Comparison of ENCODE assay signal across 9 cellular contexts in genomic region chr12:6425588-6426531, GRCh38. TPM values are rescaled to one million over a fixed set of nuclear protein-coding genes. Genes with fewer than 3 reads are reported as not detected.
DNase-seq lines count a peak whose midpoint lies in the region; TF ChIP-seq lines count a peak whose summit lies in the region.
"Had no signal": no experiment of that assay in that cellular context is flagged by ENCODE, and none has a peak within 500 bp of the region (broad histone marks: within the 10 kb centered on the region; RNA-seq: fewer than 3 reads in every experiment).

No MANE protein-coding gene starts in this region.

- H3K36me3 ChIP-seq in OCI-LY3 (replicated peaks; ENCODE audit: low read depth, low read length): no peaks in the 10 kb centered on the region
- no peaks in the 10 kb centered on the region for H3K36me3 ChIP-seq in spleen

- no peak for TF ChIP-seq POLR2A in spleen (IDR thresholded peaks at IDR 0.05)

- no peaks in the 10 kb centered on the region for H3K79me2 ChIP-seq in OCI-LY3 (ENCODE audit: low read length)

- no peaks in the 10 kb centered on the region for H4K20me1 ChIP-seq in OCI-LY3 (ENCODE audit: insufficient read depth, low read length)

- H3K27me3 ChIP-seq in OCI-LY3 (ENCODE audit: low read depth, low read length): no peaks in the 10 kb centered on the region
- no peaks in the 10 kb centered on the region for H3K27me3 ChIP-seq in spleen (replicated peaks in 1 of 7)

- intact Hi-C loops in spleen (cut with DNase I; ENCODE audit: low total_unique reads): loop anchor here (5.0 kb wide), 1 partner anchor 36 kb away; no protein-coding TSS in a partner anchor

- no peak overlapping the region for H3K27ac ChIP-seq in OCI-LY3 (ENCODE audit: low read length)
- H3K27ac ChIP-seq in spleen: peak overlapping the region; percentile 49 to 88 (median 82)

- H3K4me3 ChIP-seq in OCI-LY3 (ENCODE audit: low read length) (no peak overlapping the region), spleen (peak overlapping the region in 1 of 8 donors; percentile 45)

- H2AFZ ChIP-seq in OCI-LY3 (ENCODE audit: low read depth, low read length): no peak overlapping the region

- H3K4me1 ChIP-seq in OCI-LY3 (ENCODE audit: low read length): peaks cover 20% of the 10 kb centered on the region
- H3K4me1 ChIP-seq in spleen: peaks cover 14 to 74% (median 50%) of the 10 kb centered on the region in 6 donors

- no peak for TF ChIP-seq CTCF in OCI-LY3 (IDR thresholded peaks at IDR 0.05; ENCODE audit: low read depth, low read length)
- no peak for TF ChIP-seq CTCF in spleen (IDR thresholded peaks at IDR 0.05 in 8 of 11, conservative IDR thresholded peaks at IDR 0.05 in 3 of 11)

- H3K9ac ChIP-seq in OCI-LY3 (ENCODE audit: low read length): no peak overlapping the region

- H3K9me3 ChIP-seq in OCI-LY3 (ENCODE audit: insufficient read depth, low read length): no peaks in the 10 kb centered on the region
- no peaks in the 10 kb centered on the region for H3K9me3 ChIP-seq in spleen

- peak overlapping the region; percentile 5; the same call in 1 of the 2 replicates for H3K4me2 ChIP-seq in OCI-LY3 (ENCODE audit: low read length)

- peak; percentile 57 for DNase-seq in activated CD4-positive, alpha-beta T cell treated with anti-CD3 and anti-CD28 coated beads for 48 hours
- DNase-seq in activated CD4-positive, alpha-beta T cell treated with anti-CD3 and anti-CD28 coated beads for 4 hours: no peak
- DNase-seq in dermis blood vessel endothelial cell: peak; percentile 12
- DNase-seq in spleen: peak; percentile 85
- DNase-seq in DMS 273 treated with DMSO at 0.1 percent for 48 hours (lab: John Stamatoyannopoulos, UW): no peak
- DNase-seq in inferior parietal cortex (ENCODE audit: extremely low spot score): no peak
- DNase-seq in COLO829 (ENCODE audit: low spot score): no peak
- DNase-seq: NCI-H1092 had no signal

- WGBS in spleen, 5 donors: 68 to 73% (median 70%) methylated on average over 23 of the region's 23 CpGs

RNA-seq across cellular contexts. Expression of gene CD27, which starts 18.9 kb away (rescaled TPM):
- total RNA-seq in dermis blood vessel endothelial cell: not detected in 2 replicates
- total RNA-seq in spleen: 10 to 100 TPM; 49.2 to 97.2 (median 59.2) TPM
- polyA plus RNA-seq in spleen: 100 to 1,000 TPM; 128 to 193 (median 178) TPM

RNA-seq across cellular contexts. Expression of gene TAPBPL, which starts 26.0 kb away (rescaled TPM):
- total RNA-seq in dermis blood vessel endothelial cell (23.0 and 26.1 TPM in 2 replicates), spleen (10 to 100 TPM; 35.6 to 50.1 (median 42.0) TPM)
- polyA plus RNA-seq in spleen: 10 to 100 TPM; 15.0 to 17.1 (median 15.9) TPM

RNA-seq across cellular contexts. Expression of gene LTBR, which starts 41.9 kb away (rescaled TPM):
- total RNA-seq in dermis blood vessel endothelial cell: 46.4 and 74.0 TPM in 2 replicates
- 100 to 1,000 TPM in 3 of 7 donors, 10 to 100 TPM in 4; 49.0 to 155 (median 87.8) TPM for total RNA-seq in spleen
- polyA plus RNA-seq in spleen: 10 to 100 TPM; 14.4 to 29.2 (median 15.7) TPM

RNA-seq across cellular contexts. Expression of gene VAMP1, which starts 44.6 kb away (rescaled TPM):
- 0.51 and 4.1 TPM in 2 replicates for total RNA-seq in dermis blood vessel endothelial cell
- 10 to 100 TPM; 18.5 to 32.5 (median 24.2) TPM for total RNA-seq in spleen
- polyA plus RNA-seq in spleen: 10 to 100 TPM; 11.0 to 20.7 (median 17.9) TPM

RNA-seq across cellular contexts. Expression of gene SCNN1A, which starts 50.5 kb away (rescaled TPM):
- total RNA-seq in dermis blood vessel endothelial cell (1.5 and 7.1 TPM in 2 replicates), spleen (1 to 10 TPM in 6 of 7 donors, under 1 TPM in 1; 0.84 to 8.6 (median 2.0) TPM)
- polyA plus RNA-seq in spleen: under 1 TPM; 0.17 to 0.22 (median 0.18) TPM

Comparison
In these comparisons a context has a peak if more than half of its experiments do, and no peak if none do; other contexts are left out.
1. DNase-seq: peak in activated CD4-positive, alpha-beta T cell treated with anti-CD3 and anti-CD28 coated beads for 48 hours (single experiment), dermis blood vessel endothelial cell (single experiment) and spleen (single experiment); none in activated CD4-positive, alpha-beta T cell treated with anti-CD3 and anti-CD28 coated beads for 4 hours (0 of 2), DMS 273 treated with DMSO at 0.1 percent for 48 hours (single experiment), inferior parietal cortex (single experiment) and COLO829 (single experiment).
2. RNA of gene CD27, which starts 18.9 kb away (total RNA-seq): 49.2 to 97.2 TPM in spleen; not detected in dermis blood vessel endothelial cell; every median in the first group is over 10 times any median in the second.